Comparison of ENCODE assay signal across 9 cellular contexts in genomic region chr22:32904044-32904443, GRCh38.
DNase-seq lines count a peak whose midpoint lies in the region; ATAC-seq, FAIRE-seq and TF ChIP-seq lines count a peak whose summit lies in the region.
"Had no signal": no experiment of that assay in that cellular context is flagged by ENCODE, and none has a peak within 500 bp of the region (broad histone marks: within the 10 kb centered on the region; RNA-seq: fewer than 3 reads in every experiment).

No MANE protein-coding gene starts in this region.

- H3K4me3 Mint-ChIP-seq in activated naive CD8-positive, alpha-beta T cell treated with anti-CD3 and anti-CD28 coated beads, Interleukin-2, amount 50 U/mL, for 24 hours, result no peak overlapping the region
- no peak overlapping the region for H3K4me3 Mint-ChIP-seq in activated naive CD8-positive, alpha-beta T cell treated with anti-CD3 and anti-CD28 coated beads for 36 hours
- no peak overlapping the region for H3K4me3 Mint-ChIP-seq in glutamatergic neuron (ENCODE audit: unreplicated experiment)

- no peaks in the 10 kb centered on the region for H3K9me3 Mint-ChIP-seq in activated naive CD8-positive, alpha-beta T cell treated with anti-CD3 and anti-CD28 coated beads, Interleukin-2, amount 50 U/mL, for 24 hours
- H3K9me3 Mint-ChIP-seq in activated naive CD8-positive, alpha-beta T cell treated with anti-CD3 and anti-CD28 coated beads for 36 hours, result no peaks in the 10 kb centered on the region
- no peaks in the 10 kb centered on the region for H3K9me3 Mint-ChIP-seq in glutamatergic neuron (ENCODE audit: unreplicated experiment)

- H3K36me3 Mint-ChIP-seq in activated naive CD8-positive, alpha-beta T cell treated with anti-CD3 and anti-CD28 coated beads, Interleukin-2, amount 50 U/mL, for 24 hours (ENCODE audit: low read depth), result no peaks in the 10 kb centered on the region
- H3K36me3 Mint-ChIP-seq in activated naive CD8-positive, alpha-beta T cell treated with anti-CD3 and anti-CD28 coated beads for 36 hours, result no peaks in the 10 kb centered on the region
- no peaks in the 10 kb centered on the region for H3K36me3 Mint-ChIP-seq in glutamatergic neuron (ENCODE audit: unreplicated experiment)

- peak; percentile 8 for DNase-seq in activated naive CD8-positive, alpha-beta T cell treated with anti-CD3 and anti-CD28 coated beads, Interleukin-2, amount 50 U/mL, for 24 hours
- no peak for DNase-seq in activated naive CD8-positive, alpha-beta T cell treated with anti-CD3 and anti-CD28 coated beads for 36 hours
- DNase-seq in RCC 7860 (ENCODE audit: low spot score), result peak; percentile 18
- peak; percentile 33 for DNase-seq in glutamatergic neuron
- DNase-seq in superior temporal gyrus (ENCODE audit: extremely low spot score), result peak; percentile 75
- no peak for DNase-seq in GM12891 (ENCODE audit: insufficient read length, low spot score)
- DNase-seq in putamen (ENCODE audit: low spot score), result no peak

- H3K27me3 Mint-ChIP-seq in activated naive CD8-positive, alpha-beta T cell treated with anti-CD3 and anti-CD28 coated beads, Interleukin-2, amount 50 U/mL, for 24 hours, result no peaks in the 10 kb centered on the region
- H3K27me3 Mint-ChIP-seq in activated naive CD8-positive, alpha-beta T cell treated with anti-CD3 and anti-CD28 coated beads for 36 hours, result no peaks in the 10 kb centered on the region
- no peaks in the 10 kb centered on the region for H3K27me3 Mint-ChIP-seq in glutamatergic neuron (ENCODE audit: unreplicated experiment)

- FAIRE-seq in RCC 7860 (lab: Jason Lieb, UNC) (no peak), GM12891 (lab: Jason Lieb, UNC) (no peak)
- FAIRE-seq: G401.6 had no signal

- TF ChIP-seq CTCF in glutamatergic neuron (IDR thresholded peaks at IDR 0.05; ENCODE audit: partially characterized antibody, unreplicated experiment), result no peak

- no peak for TF ChIP-seq POLR2A in GM12891 (IDR thresholded peaks at IDR 0.05; ENCODE audit: low read depth, low read length)

- no peak overlapping the region for H3K27ac Mint-ChIP-seq in activated naive CD8-positive, alpha-beta T cell treated with anti-CD3 and anti-CD28 coated beads, Interleukin-2, amount 50 U/mL, for 24 hours
- no peak overlapping the region for H3K27ac Mint-ChIP-seq in activated naive CD8-positive, alpha-beta T cell treated with anti-CD3 and anti-CD28 coated beads for 36 hours
- H3K27ac Mint-ChIP-seq in glutamatergic neuron (ENCODE audit: unreplicated experiment), result no peak overlapping the region

- no peak for ATAC-seq in activated naive CD8-positive, alpha-beta T cell treated with anti-CD3 and anti-CD28 coated beads, Interleukin-2, amount 50 U/mL, for 24 hours
- no peak for ATAC-seq in HG03457 (IDR thresholded peaks at IDR 0.05; ENCODE audit: unreplicated experiment)

- no peaks in the 10 kb centered on the region for H3K4me1 Mint-ChIP-seq in activated naive CD8-positive, alpha-beta T cell treated with anti-CD3 and anti-CD28 coated beads, Interleukin-2, amount 50 U/mL, for 24 hours
- H3K4me1 Mint-ChIP-seq in activated naive CD8-positive, alpha-beta T cell treated with anti-CD3 and anti-CD28 coated beads for 36 hours, result no peaks in the 10 kb centered on the region
- peaks cover 2% of the 10 kb centered on the region for H3K4me1 Mint-ChIP-seq in glutamatergic neuron (ENCODE audit: low read depth, unreplicated experiment)

TF ChIP-seq in GM12891, 5 proteins besides CTCF, POLR2A, EP300 and RAD21:
- TF ChIP-seq TAF1 (IDR thresholded peaks at IDR 0.05; ENCODE audit: low read depth, low read length), result no peak
- TF ChIP-seq SPI1 (IDR thresholded peaks at IDR 0.05; ENCODE audit: low read depth, low read length), result no peak
- no peak for TF ChIP-seq PAX5 (IDR thresholded peaks at IDR 0.05; ENCODE audit: insufficient read depth, low read length, severe bottlenecking)
- no peak for TF ChIP-seq POU2F2 (IDR thresholded peaks at IDR 0.05; ENCODE audit: low read depth, low read length)
- no peak for TF ChIP-seq POLR2AphosphoS5 (IDR thresholded peaks at IDR 0.05; ENCODE audit: low read depth, low read length)

Comparison
In these comparisons a context has a peak if more than half of its experiments do, and no peak if none do; other contexts are left out.
1. DNase-seq: peak in activated naive CD8-positive, alpha-beta T cell treated with anti-CD3 and anti-CD28 coated beads, Interleukin-2, amount 50 U/mL, for 24 hours (single experiment), RCC 7860 (single experiment), glutamatergic neuron (single experiment) and superior temporal gyrus (single experiment); none in activated naive CD8-positive, alpha-beta T cell treated with anti-CD3 and anti-CD28 coated beads for 36 hours (single experiment), GM12891 (single experiment) and putamen (single experiment).